ENCODE assay signal across 10 cellular contexts in genomic region chr11:119307219-119307618, GRCh38. TPM values are rescaled to one million over a fixed set of nuclear protein-coding genes. Genes with fewer than 3 reads are reported as not detected.
DNase-seq lines count a peak whose midpoint lies in the region; ATAC-seq, FAIRE-seq and TF ChIP-seq lines count a peak whose summit lies in the region.
"Had no signal": no experiment of that assay in that cellular context is flagged by ENCODE, and none has a peak within 500 bp of the region (broad histone marks: within the 10 kb centered on the region; RNA-seq: fewer than 3 reads in every experiment).

No MANE protein-coding gene starts in this region.

- H3K9ac ChIP-seq in astrocyte (ENCODE audit: low read length) = no peak overlapping the region
- no peak overlapping the region for H3K9ac ChIP-seq in muscle layer of colon (ENCODE audit: low read length)

- H3K27me3 ChIP-seq in astrocyte (ENCODE audit: insufficient read depth, low read length) = no peaks in the 10 kb centered on the region
- no peaks in the 10 kb centered on the region for H3K27me3 ChIP-seq in muscle layer of colon (ENCODE audit: control insufficient read depth in 1 of 2, insufficient read depth in 2 of 2, low read length in 2 of 2)

- in situ Hi-C loops in ACHN (cut with HindIII; ENCODE audit: low pct_ligation_motif_present, low pct_unique_long_range_greater_than_20kb, low sequenced_read_pairs) = no loop called here

- peaks cover 10% of the 10 kb centered on the region for H3K4me1 Mint-ChIP-seq in astrocyte (ENCODE audit: low read depth, unreplicated experiment)

- no peak overlapping the region for H3K4me3 Mint-ChIP-seq in astrocyte (ENCODE audit: unreplicated experiment)

- DNase-seq in ACHN (peak; percentile 9), HFF-Myc (ENCODE audit: extremely low read depth, low read depth) (no peak), astrocyte (ENCODE audit: low read depth) (no peak), SIG-M5 (lab: John Stamatoyannopoulos, UW) (no peak)
- DNase-seq in stimulated activated CD4-positive, alpha-beta T cell treated with anti-CD3 and anti-CD28 coated beads, Interleukin-12 subunit alpha, Interleukin-12 subunit beta, amount 100 ng/mL, for 4 hours = no peak

- H3K9me3 ChIP-seq in astrocyte (ENCODE audit: insufficient read depth, low read depth, low read length) = no peaks in the 10 kb centered on the region
- no peaks in the 10 kb centered on the region for H3K9me3 ChIP-seq in muscle layer of colon (ENCODE audit: low read length)

- no peak for FAIRE-seq in astrocyte (lab: Jason Lieb, UNC)
- FAIRE-seq: keratinocyte had no signal

- H3K9me3 Mint-ChIP-seq in astrocyte (ENCODE audit: unreplicated experiment) = no peaks in the 10 kb centered on the region

- peak overlapping the region; percentile 34 for H3K27ac Mint-ChIP-seq in astrocyte (ENCODE audit: unreplicated experiment)

- no peak overlapping the region for H3K4me3 ChIP-seq in HFF-Myc (replicated peaks; ENCODE audit: low read depth, low read length)
- H3K4me3 ChIP-seq in astrocyte (ENCODE audit: insufficient read depth, low read depth, low read length) = no peak overlapping the region
- no peak overlapping the region for H3K4me3 ChIP-seq in muscle layer of colon (ENCODE audit: low read depth in 1 of 2, low read length in 2 of 2)

- no peak overlapping the region for H2AFZ ChIP-seq in astrocyte (ENCODE audit: low read depth, low read length)

- peaks cover 6% of the 10 kb centered on the region for H4K20me1 ChIP-seq in astrocyte (ENCODE audit: insufficient read depth, low read length)

- H3K79me2 ChIP-seq in astrocyte (ENCODE audit: insufficient read depth, low read length) = no peaks in the 10 kb centered on the region

- no peak for ATAC-seq in GM21825 (IDR thresholded peaks at IDR 0.05; ENCODE audit: unreplicated experiment)
- no peak for ATAC-seq in HG03565 (IDR thresholded peaks at IDR 0.05; ENCODE audit: unreplicated experiment)

- no peak overlapping the region for H3K27ac ChIP-seq in astrocyte (ENCODE audit: low read depth, low read length)
- peak overlapping the region; percentile 29 for H3K27ac ChIP-seq in muscle layer of colon (ENCODE audit: low read depth, low read length)

- H3K36me3 Mint-ChIP-seq in astrocyte (ENCODE audit: low read depth, unreplicated experiment) = peaks cover 17% of the 10 kb centered on the region

- H3K4me1 ChIP-seq in astrocyte (ENCODE audit: insufficient read depth, low read length) (no peaks in the 10 kb centered on the region), muscle layer of colon (ENCODE audit: insufficient read depth, low read length) (peaks cover 3% of the 10 kb centered on the region)

- H3K36me3 ChIP-seq in astrocyte (ENCODE audit: insufficient read depth, low read length) (peaks cover 12% of the 10 kb centered on the region), muscle layer of colon (ENCODE audit: insufficient read depth, low read length) (peaks cover 46% of the 10 kb centered on the region)

- peak; percentile 14 for TF ChIP-seq CTCF in HFF-Myc (IDR thresholded peaks at IDR 0.05; ENCODE audit: low read depth, low read length, missing control alignments)
- TF ChIP-seq CTCF in astrocyte (IDR thresholded peaks at IDR 0.05; ENCODE audit: insufficient read depth, low read depth, low read length) = no peak

- no peaks in the 10 kb centered on the region for H3K27me3 Mint-ChIP-seq in astrocyte (ENCODE audit: low read depth, unreplicated experiment)

- no peak overlapping the region for H3K4me2 ChIP-seq in astrocyte (ENCODE audit: low read length)

RNA-seq across cellular contexts. Expression of gene MCAM, which starts 9.7 kb away (rescaled TPM):
- total RNA-seq in astrocyte = 188 and 213 TPM in 2 replicates

RNA-seq across cellular contexts. Expression of gene RNF26, which starts 27.1 kb away (rescaled TPM):
- total RNA-seq in astrocyte = 31.8 and 33.3 TPM in 2 replicates

RNA-seq across cellular contexts. Expression of gene C1QTNF5, which starts 33.5 kb away (rescaled TPM):
- 5.6 and 6.3 TPM in 2 replicates for total RNA-seq in astrocyte

RNA-seq across cellular contexts. Expression of gene MFRP, which starts 39.3 kb away (rescaled TPM):
- not detected in 2 replicates for total RNA-seq in astrocyte
- total RNA-seq: urinary bladder had no signal
